Comparison of ENCODE assay signal across 8 cellular contexts in genomic region chr6:27825025-27825823, GRCh38.
DNase-seq lines count a peak whose midpoint lies in the region; ATAC-seq, FAIRE-seq and TF ChIP-seq lines count a peak whose summit lies in the region.

No MANE protein-coding gene starts in this region.

- peak overlapping the region; percentile 41 for H3K4me2 ChIP-seq in GM23248 (ENCODE audit: unreplicated experiment)

- POLR2A ChIA-PET in AG04450 (lab: Yijun Ruan, JAX), result interaction anchor here (0.8 to 4.6 kb wide), 12 partner anchors 10 to 1799 kb away, joined by 3 to 74 read pairs (median 12); a partner anchor contains a TSS

- no peaks in the 10 kb centered on the region for H3K27me3 ChIP-seq in AG04450 (ENCODE audit: control insufficient read depth, insufficient read depth, low read length)
- no peaks in the 10 kb centered on the region for H3K27me3 ChIP-seq in GM23248 (replicated peaks; ENCODE audit: insufficient read depth)
- H3K27me3 ChIP-seq in psoas muscle (ENCODE audit: insufficient read depth in 3 of 3, low read length in 2 of 3), result peaks cover 0 to 44% (median 3%) of the 10 kb centered on the region in 3 donors

- peaks cover 34% of the 10 kb centered on the region for H3F3A ChIP-seq in GM23248 (ENCODE audit: insufficient read depth)

- peak overlapping the region; percentile 72 for H3K9ac ChIP-seq in GM23248

- H3K4me1 ChIP-seq in GM23248 (ENCODE audit: insufficient read depth) (peaks cover 6% of the 10 kb centered on the region; the same call in 1 of the 2 replicates), psoas muscle (no peaks in the 10 kb centered on the region)

- intact Hi-C loops in psoas muscle (cut with DNase I), result no loop called here

- no peak for TF ChIP-seq POLR2A in GM12891 (IDR thresholded peaks at IDR 0.05; ENCODE audit: low read depth, low read length)

- 57 to 63% methylated on average over 7 of the region's 7 CpGs for WGBS in GM23248 (ENCODE audit: low coverage in 1 of 2, low lambda C conversion rate in 2 of 2, missing lambda C conversion rate in 2 of 2), 2 experiments
- 53 to 64% (median 62%) methylated on average over 7 of the region's 7 CpGs for WGBS in psoas muscle, 3 donors

- H4K20me1 ChIP-seq in GM23248 (ENCODE audit: insufficient read depth), result no peaks in the 10 kb centered on the region

- no peaks in the 10 kb centered on the region for H3K79me2 ChIP-seq in GM23248 (ENCODE audit: insufficient read depth)

- FAIRE-seq in RCC 7860 (lab: Jason Lieb, UNC), result no peak
- FAIRE-seq in GM12891 (lab: Jason Lieb, UNC), result no peak

- in situ Hi-C loops in GM23248 (cut with MboI), result no loop called here

- peak overlapping the region; percentile 61 for H2AFZ ChIP-seq in GM23248

- peak overlapping the region; percentile 82 for H3K27ac ChIP-seq in AG04450 (ENCODE audit: low read depth, low read length)
- H3K27ac ChIP-seq in GM23248, result peak overlapping the region; percentile 57
- no peak overlapping the region for H3K27ac ChIP-seq in psoas muscle

- H3K9me3 ChIP-seq in AG04450 (ENCODE audit: control insufficient read depth, insufficient read depth, low read length), result no peaks in the 10 kb centered on the region
- H3K9me3 ChIP-seq in GM23248 (ENCODE audit: low read depth), result no peaks in the 10 kb centered on the region
- no peaks in the 10 kb centered on the region for H3K9me3 ChIP-seq in psoas muscle

- TF ChIP-seq CTCF in AG04450 (IDR thresholded peaks at IDR 0.05; ENCODE audit: low read depth, low read length), result no peak
- TF ChIP-seq CTCF in epithelial cell of esophagus (IDR thresholded peaks at IDR 0.05; ENCODE audit: insufficient read depth, low read depth, low read length, missing control alignments), result no peak
- no peak for TF ChIP-seq CTCF in psoas muscle (IDR thresholded peaks at IDR 0.05)

- H3K4me3 ChIP-seq in AG04450 (ENCODE audit: low read depth, low read length) (peak overlapping the region; percentile 80), GM23248 (peak overlapping the region; percentile 68), epithelial cell of esophagus (ENCODE audit: low read length) (peak overlapping the region; percentile 58), psoas muscle (peak overlapping the region; percentile 56)

- DNase-seq in AG04450 (ENCODE audit: low read depth, low spot score) (no peak), GM23248 (no peak), RCC 7860 (ENCODE audit: low spot score) (peak; percentile 11), epithelial cell of esophagus (ENCODE audit: low read depth) (peak; percentile 33), psoas muscle (no peak), GM12891 (ENCODE audit: insufficient read length, low spot score) (no peak)
- DNase-seq in activated CD8-positive, alpha-beta memory T cell treated with anti-CD3 and anti-CD28 coated beads, Interleukin-2, amount 50 U/mL, for 48 hours, result no peak

- ATAC-seq in psoas muscle, result no peak
- no peak for ATAC-seq in HG03469 (IDR thresholded peaks at IDR 0.05; ENCODE audit: unreplicated experiment)

- CTCF ChIA-PET in AG04450 (lab: Charles Lee), result interaction anchor here (2.9 kb wide), 1 partner anchor 70 kb away, joined by 29 read pairs; no protein-coding TSS in a partner anchor

- H3K9me2 ChIP-seq in GM23248 (ENCODE audit: insufficient read depth), result no peaks in the 10 kb centered on the region

- H3K36me3 ChIP-seq in GM23248 (ENCODE audit: low read depth) (no peaks in the 10 kb centered on the region), psoas muscle (ENCODE audit: insufficient read depth in 1 of 2, low read depth in 1 of 2) (no peaks in the 10 kb centered on the region)

TF ChIP-seq in GM12891, 5 proteins besides CTCF, POLR2A, EP300 and RAD21:
- TF ChIP-seq POLR2AphosphoS5 (IDR thresholded peaks at IDR 0.05; ENCODE audit: low read depth, low read length) (no peak), TAF1 (IDR thresholded peaks at IDR 0.05; ENCODE audit: low read depth, low read length) (no peak), POU2F2 (IDR thresholded peaks at IDR 0.05; ENCODE audit: low read depth, low read length) (no peak), PAX5 (IDR thresholded peaks at IDR 0.05; ENCODE audit: insufficient read depth, low read length, severe bottlenecking) (no peak), SPI1 (IDR thresholded peaks at IDR 0.05; ENCODE audit: low read depth, low read length) (no peak)

Comparison
In these comparisons a context has a peak if more than half of its experiments do, and no peak if none do; other contexts are left out.
1. DNase-seq: peak in RCC 7860 (single experiment) and epithelial cell of esophagus (single experiment); none in AG04450 (single experiment), GM23248 (single experiment), psoas muscle (0 of 2), GM12891 (single experiment) and activated CD8-positive, alpha-beta memory T cell treated with anti-CD3 and anti-CD28 coated beads, Interleukin-2, amount 50 U/mL, for 48 hours (single experiment).
2. Peak in every context shown above with its lines, with median percentiles within 50 percentile points of each other: H3K4me3 ChIP-seq.